8 cellular contexts compared by ENCODE assay signal in genomic region chr3:194130807-194131589, GRCh38. TPM values are rescaled to one million over a fixed set of nuclear protein-coding genes. Genes with fewer than 3 reads are reported as not detected.
DNase-seq lines count a peak whose midpoint lies in the region; ATAC-seq and TF ChIP-seq lines count a peak whose summit lies in the region.

No MANE protein-coding gene starts in this region.

- H3K56ac ChIP-seq in mesendoderm (ENCODE audit: low read length): peak overlapping the region; percentile 47

- no peak for TF ChIP-seq CTCF in GM20000 (IDR thresholded peaks at IDR 0.05; ENCODE audit: extremely low read depth, missing control alignments)
- no peak for TF ChIP-seq CTCF in gastrocnemius medialis (IDR thresholded peaks at IDR 0.05 in 4 of 5, conservative IDR thresholded peaks at IDR 0.05 in 1 of 5)
- TF ChIP-seq CTCF in uterus (IDR thresholded peaks at IDR 0.05): no peak

- H3K27ac ChIP-seq in mesendoderm (ENCODE audit: low read depth, low read length): no peak overlapping the region
- no peak overlapping the region for H3K27ac ChIP-seq in gastrocnemius medialis
- no peak overlapping the region for H3K27ac ChIP-seq in uterus

- no peak overlapping the region for H2BK15ac ChIP-seq in mesendoderm (replicated peaks; ENCODE audit: low read depth)

- no CpG with 5 or more reads among the region's 19 CpGs for WGBS in mesendoderm (ENCODE audit: extremely low coverage, insufficient coverage, low lambda C conversion rate)

- H3K9me3 ChIP-seq in gastrocnemius medialis (no peaks in the 10 kb centered on the region), uterus (no peaks in the 10 kb centered on the region)

- no peak overlapping the region for H2BK5ac ChIP-seq in mesendoderm (ENCODE audit: low read length)

- no peak overlapping the region for H3K4ac ChIP-seq in mesendoderm (ENCODE audit: low read depth, low read length)

- intact Hi-C loops in gastrocnemius medialis (cut with DNase I; ENCODE audit: low total_unique reads): loop anchor here (10.0 kb wide), 2 partner anchors 256 to 354 kb away; partner anchors contain the start of gene ATP13A3
- intact Hi-C loops in uterus (cut with DNase I; ENCODE audit: low total_unique reads): loop anchor here (10.0 kb wide), 1 partner anchor 346 kb away; no protein-coding TSS in a partner anchor

- no peak overlapping the region for H3K18ac ChIP-seq in mesendoderm (ENCODE audit: low read length)

- no peaks in the 10 kb centered on the region for H3K79me2 ChIP-seq in mesendoderm (ENCODE audit: control insufficient read depth, insufficient read depth, low read length)

- H3K4me3 ChIP-seq in GM08714 (ENCODE audit: low read length) (peak overlapping the region; percentile 10; the same call in 1 of the 2 replicates), mesendoderm (ENCODE audit: low read length) (no peak overlapping the region), gastrocnemius medialis (no peak overlapping the region), uterus (no peak overlapping the region)

- H3K79me1 ChIP-seq in mesendoderm (ENCODE audit: low read length): no peaks in the 10 kb centered on the region

- H3K4me1 ChIP-seq in mesendoderm (ENCODE audit: control insufficient read depth, low read depth, low read length) (peaks cover 13% of the 10 kb centered on the region), gastrocnemius medialis (peaks cover 9 to 18% of the 10 kb centered on the region in 2 donors), uterus (peaks cover 0 to 6% of the 10 kb centered on the region in 2 donors)

- H3K36me3 ChIP-seq in mesendoderm (ENCODE audit: control insufficient read depth, insufficient read depth, low read length) (no peaks in the 10 kb centered on the region), gastrocnemius medialis (no peaks in the 10 kb centered on the region), uterus (no peaks in the 10 kb centered on the region)

- no peak overlapping the region for H2BK120ac ChIP-seq in mesendoderm (ENCODE audit: low read depth, low read length)

- TF ChIP-seq POLR2A in gastrocnemius medialis (IDR thresholded peaks at IDR 0.05): no peak
- no peak for TF ChIP-seq POLR2A in uterus (IDR thresholded peaks at IDR 0.05)

- in situ Hi-C loops in gastrocnemius medialis (cut with MboI; ENCODE audit: low sequenced_read_pairs in 4 of 4): loop anchor here in 3 of 4 donors (10.0 to 25.0 kb wide), 2 partner anchors 144 to 346 kb away; no protein-coding TSS in a partner anchor

- no peak overlapping the region for H4K8ac ChIP-seq in mesendoderm (ENCODE audit: low read depth, low read length)

- H3K27me3 ChIP-seq in mesendoderm (ENCODE audit: insufficient read depth, low read length, poor library complexity) (no peaks in the 10 kb centered on the region), gastrocnemius medialis (no peaks in the 10 kb centered on the region), uterus (no peaks in the 10 kb centered on the region)

- no peak overlapping the region for H3K23ac ChIP-seq in mesendoderm (ENCODE audit: low read length)

- DNase-seq in GM20000 (ENCODE audit: low spot score): peak; percentile 72
- peak; percentile 32 for DNase-seq in RPMI7951 (ENCODE audit: low read depth)
- DNase-seq in mesendoderm: peak; percentile 40
- DNase-seq in gastrocnemius medialis: no peak
- DNase-seq in uterus: no peak
- DNase-seq in activated CD4-positive, alpha-beta T cell treated with anti-CD3 and anti-CD28 coated beads for 4 hours: no peak

- H3K4me2 ChIP-seq in mesendoderm (ENCODE audit: low read length): no peak overlapping the region

- no peak overlapping the region for H4K5ac ChIP-seq in mesendoderm (ENCODE audit: low read length)

- ATAC-seq in HG03565 (IDR thresholded peaks at IDR 0.05; ENCODE audit: unreplicated experiment): peak; percentile 39
- ATAC-seq in gastrocnemius medialis: no peak

- H2AK5ac ChIP-seq in mesendoderm (ENCODE audit: low read length): no peak overlapping the region

- no peak overlapping the region for H3K9ac ChIP-seq in mesendoderm (ENCODE audit: low read length)

RNA-seq across cellular contexts. Expression of gene HES1, which starts 5.0 kb away (rescaled TPM):
- total RNA-seq in RPMI7951 (2014; rRNA removed; shearing (Covaris generic)): 38.2 and 52.5 TPM in 2 replicates
- 44.3 TPM for polyA plus RNA-seq in mesendoderm (2013, experiment 1 of 2)
- polyA plus RNA-seq in mesendoderm (2013, experiment 2 of 2): 42.6 TPM
- total RNA-seq in gastrocnemius medialis (10 to 100 TPM in 3 of 4 donors, 1 to 10 TPM in 1; 9.7 to 38.3 (median 27.8) TPM), uterus (10 to 100 TPM; 23.1 to 50.9 (median 41.2) TPM)

Comparison
In these comparisons a context has a peak if more than half of its experiments do, and no peak if none do; other contexts are left out.
1. DNase-seq: peak in GM20000 (single experiment), RPMI7951 (single experiment) and mesendoderm (single experiment); none in gastrocnemius medialis (0 of 2), uterus (0 of 2) and activated CD4-positive, alpha-beta T cell treated with anti-CD3 and anti-CD28 coated beads for 4 hours (0 of 2).